8 cellular contexts compared by ENCODE assay signal in genomic region chr19:14555918-14556661, GRCh38.
DNase-seq lines count a peak whose midpoint lies in the region; ATAC-seq, FAIRE-seq and TF ChIP-seq lines count a peak whose summit lies in the region.

No MANE protein-coding gene starts in this region.

- no peak for TF ChIP-seq CTCF in AG10803 (conservative IDR thresholded peaks at IDR 0.05; ENCODE audit: low read length)

- H3K27me3 ChIP-seq in layer of hippocampus (ENCODE audit: control insufficient read depth, insufficient read depth, low read length) = no peaks in the 10 kb centered on the region

- TF ChIP-seq POLR2A in H54 (IDR thresholded peaks at IDR 0.05; ENCODE audit: low read depth, low read length) = no peak

- no peak for FAIRE-seq in H54 (lab: Jason Lieb, UNC)

- peak overlapping the region; percentile 37 for H3K27ac ChIP-seq in angular gyrus (ENCODE audit: low read depth, low read length)
- H3K27ac ChIP-seq in layer of hippocampus (ENCODE audit: low read depth, low read length) = peak overlapping the region; percentile 75

- peak overlapping the region; percentile 22; the same call in 1 of the 2 replicates for H3K4me3 ChIP-seq in AG10803 (ENCODE audit: low read length)

- DNase-seq in AG10803 (ENCODE audit: low read depth) (no peak), H54 (ENCODE audit: insufficient read length, low spot score) (peak; percentile 68), T-helper 2 cell (no peak), NCI-H524 treated with DMSO at 0.1 percent for 48 hours (lab: John Stamatoyannopoulos, UW) (no peak), cerebellar cortex (ENCODE audit: low spot score) (no peak)

- no peak for ATAC-seq in GM18519 (IDR thresholded peaks at IDR 0.05; ENCODE audit: low FRiP score, unreplicated experiment)
